Comparison of ENCODE assay signal across 13 cellular contexts in the genomic region with DNA sequence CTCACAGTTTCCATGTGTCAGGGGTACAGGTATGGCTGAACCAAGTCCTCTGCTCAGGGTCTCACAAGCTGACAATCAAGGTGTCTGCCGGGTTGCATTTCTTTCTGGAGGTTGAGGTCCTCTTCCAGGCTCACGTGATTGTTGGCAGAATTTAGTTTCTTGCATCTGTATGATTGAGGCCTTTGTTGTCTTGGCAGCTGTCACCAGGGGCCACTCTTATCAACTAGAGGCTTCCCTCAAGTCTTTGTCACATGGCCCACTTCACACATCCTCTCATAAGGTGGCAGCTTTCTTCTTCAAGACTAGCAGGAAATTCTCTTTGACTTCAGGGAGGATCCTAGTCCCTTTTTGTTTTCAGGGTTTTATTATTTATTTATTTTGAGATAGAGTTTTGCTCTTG. TPM values are rescaled to one million over a fixed set of nuclear protein-coding genes. Genes with fewer than 3 reads are reported as not detected.
A peak's percentile ranks its signal among the peaks of the same experiment; 100 is the strongest.
DNase-seq lines count a peak whose midpoint lies in the region; ATAC-seq and TF ChIP-seq lines count a peak whose summit lies in the region.
"Had no signal": no experiment of that assay in that cellular context is flagged by ENCODE, and none has a peak within 500 bp of the region (broad histone marks: within the 10 kb centered on the region; RNA-seq: fewer than 3 reads in every experiment).

No MANE protein-coding gene starts in this region.

- H4K20me1 ChIP-seq in PC-9 (ENCODE audit: insufficient read depth) (no peaks in the 10 kb centered on the region), neural progenitor cell (ENCODE audit: low read depth) (no peaks in the 10 kb centered on the region)

- H3K36me3 Mint-ChIP-seq in MCF 10A (ENCODE audit: insufficient read depth, unreplicated experiment): no peaks in the 10 kb centered on the region
- H3K36me3 Mint-ChIP-seq in neural progenitor cell: no peaks in the 10 kb centered on the region
- peaks cover 5% of the 10 kb centered on the region for H3K36me3 Mint-ChIP-seq in Calu3 (ENCODE audit: insufficient read depth, unreplicated experiment)

- H2AFZ ChIP-seq in PC-9: no peak overlapping the region
- no peak overlapping the region for H2AFZ ChIP-seq in neural progenitor cell (replicated peaks)

- TF ChIP-seq POLR2A in breast epithelium (IDR thresholded peaks at IDR 0.05): no peak

- no peak overlapping the region for H3K4me2 ChIP-seq in PC-9
- no peak overlapping the region for H3K4me2 ChIP-seq in neural progenitor cell

- no peaks in the 10 kb centered on the region for H3K9me2 ChIP-seq in PC-9 (ENCODE audit: insufficient read depth)

- H3K4me1 ChIP-seq in breast epithelium (peaks cover 2 to 5% of the 10 kb centered on the region in 2 donors), PC-9 (replicated peaks; ENCODE audit: insufficient read depth) (peaks cover 79% of the 10 kb centered on the region), neural progenitor cell (peaks cover 11% of the 10 kb centered on the region), right cardiac atrium (ENCODE audit: control insufficient read depth, insufficient read depth, low read length) (peaks cover 3% of the 10 kb centered on the region)

- H3K79me2 ChIP-seq in PC-9 (ENCODE audit: low read depth) (no peaks in the 10 kb centered on the region), neural progenitor cell (ENCODE audit: low read depth) (no peaks in the 10 kb centered on the region)

- H3F3A ChIP-seq in PC-9 (ENCODE audit: insufficient read depth, low read depth) (peaks cover 52% of the 10 kb centered on the region), neural progenitor cell (ENCODE audit: low read depth) (no peaks in the 10 kb centered on the region)

- no peak for ATAC-seq in right cardiac atrium
- ATAC-seq: body of pancreas, left ventricle myocardium superior had no signal

- no peaks in the 10 kb centered on the region for H3K9me3 ChIP-seq in breast epithelium
- H3K9me3 ChIP-seq in PC-9 (ENCODE audit: insufficient read depth, low read depth): no peaks in the 10 kb centered on the region
- no peaks in the 10 kb centered on the region for H3K9me3 ChIP-seq in neural progenitor cell (ENCODE audit: low read depth)
- H3K9me3 ChIP-seq in right cardiac atrium (ENCODE audit: control insufficient read depth, low read length): no peaks in the 10 kb centered on the region
- H3K9me3 ChIP-seq: body of pancreas had no signal

- H3K27me3 Mint-ChIP-seq in MCF 10A (ENCODE audit: insufficient read depth, unreplicated experiment): no peaks in the 10 kb centered on the region
- H3K27me3 Mint-ChIP-seq in neural progenitor cell (ENCODE audit: insufficient read depth, low read depth): peaks cover 12% of the 10 kb centered on the region
- H3K27me3 Mint-ChIP-seq in Calu3 (ENCODE audit: unreplicated experiment): no peaks in the 10 kb centered on the region

- peak overlapping the region; percentile 94 for H3K27ac Mint-ChIP-seq in MCF 10A (ENCODE audit: low read depth, unreplicated experiment)
- no peak overlapping the region for H3K27ac Mint-ChIP-seq in neural progenitor cell
- no peak overlapping the region for H3K27ac Mint-ChIP-seq in Calu3 (ENCODE audit: unreplicated experiment)

- H3K9ac ChIP-seq in neural progenitor cell: no peak overlapping the region

- H3K4me3 Mint-ChIP-seq in MCF 10A (ENCODE audit: unreplicated experiment) (no peak overlapping the region), neural progenitor cell (no peak overlapping the region), Calu3 (ENCODE audit: low read depth, unreplicated experiment) (no peak overlapping the region)

- DNase-seq in MCF 10A (ENCODE audit: unreplicated experiment) (no peak), breast epithelium (ENCODE audit: low spot score in 2 of 2) (no peak), PC-9 (no peak), posterior vena cava (ENCODE audit: low spot score) (peak; percentile 22), neural progenitor cell (ENCODE audit: low spot score) (no peak), Calu3 (no peak), right cardiac atrium (no peak)
- DNase-seq in activated T-cell treated with anti-CD3 and anti-CD28 coated beads, Interleukin-2, amount 50 U/mL, for 1 hour: peak; percentile 43
- DNase-seq: body of pancreas, left ventricle myocardium superior, NCI-H1694, NCI-H69, SHP77 treated with DMSO at 0.1 percent for 48 hours had no signal

- BruUV-seq in MCF 10A (replicated peaks; lab: Mats Ljungman, UMichigan) (no TSS peak), PC-9 (replicated peaks; lab: Mats Ljungman, UMichigan) (no TSS peak), Calu3 (replicated peaks; lab: Mats Ljungman, UMichigan) (no TSS peak)

- H3K4me1 Mint-ChIP-seq in MCF 10A (ENCODE audit: insufficient read depth, unreplicated experiment): peaks cover 46% of the 10 kb centered on the region
- H3K4me1 Mint-ChIP-seq in neural progenitor cell: peaks cover 31% of the 10 kb centered on the region
- peaks cover 57% of the 10 kb centered on the region for H3K4me1 Mint-ChIP-seq in Calu3 (ENCODE audit: low read depth, unreplicated experiment)

- TF ChIP-seq CTCF in MCF 10A (IDR thresholded peaks at IDR 0.05; ENCODE audit: unreplicated experiment): no peak
- TF ChIP-seq CTCF in breast epithelium (IDR thresholded peaks at IDR 0.05): no peak
- TF ChIP-seq CTCF in PC-9 (conservative IDR thresholded peaks at IDR 0.05): no peak
- TF ChIP-seq CTCF in neural progenitor cell (IDR thresholded peaks at IDR 0.05): no peak
- no peak for TF ChIP-seq CTCF in Calu3 (IDR thresholded peaks at IDR 0.05; ENCODE audit: unreplicated experiment)

- CTCF ChIA-PET in MCF 10A (lab: Yijun Ruan, JAX): interaction anchor here (0.5 to 0.9 kb wide), 3 partner anchors 10 to 48 kb away, joined by 3 to 7 read pairs (median 4); no protein-coding TSS in a partner anchor
- CTCF ChIA-PET in PC-9 (lab: Charles Lee): interaction anchor here (0.6 kb wide), 1 partner anchor 753 kb away, joined by 3 read pairs; no protein-coding TSS in a partner anchor
- CTCF ChIA-PET in Calu3 (lab: Charles Lee): no interaction called here

- H3K9me3 Mint-ChIP-seq in MCF 10A (ENCODE audit: unreplicated experiment) (no peaks in the 10 kb centered on the region), neural progenitor cell (peaks cover 2% of the 10 kb centered on the region), Calu3 (ENCODE audit: low read depth, unreplicated experiment) (peaks cover 3% of the 10 kb centered on the region)

- POLR2A ChIA-PET in MCF 10A (lab: Yijun Ruan, JAX) (interaction anchor here (0.6 to 6.4 kb wide), 7 partner anchors 9 to 161 kb away, joined by 3 to 49 read pairs (median 4); partner anchors contain the start of gene FOS), PC-9 (lab: Charles Lee; ENCODE audit: unreplicated experiment) (interaction anchor here (0.6 kb wide), 1 partner anchor 39 kb away, joined by 7 read pairs; no protein-coding TSS in a partner anchor)

- H3K36me3 ChIP-seq in breast epithelium (no peaks in the 10 kb centered on the region), PC-9 (ENCODE audit: low read depth) (no peaks in the 10 kb centered on the region), neural progenitor cell (no peaks in the 10 kb centered on the region)

- H3K27me3 ChIP-seq in breast epithelium (no peaks in the 10 kb centered on the region), PC-9 (ENCODE audit: insufficient read depth, low read depth) (no peaks in the 10 kb centered on the region), neural progenitor cell (no peaks in the 10 kb centered on the region), right cardiac atrium (ENCODE audit: control insufficient read depth, insufficient read depth) (no peaks in the 10 kb centered on the region)
- H3K27me3 ChIP-seq: body of pancreas had no signal

- H3K4me3 ChIP-seq in breast epithelium (no peak overlapping the region), PC-9 (no peak overlapping the region), neural progenitor cell (no peak overlapping the region), right cardiac atrium (ENCODE audit: low read length) (no peak overlapping the region)
- H3K4me3 ChIP-seq: body of pancreas had no signal

- H3K27ac ChIP-seq in breast epithelium (no peak overlapping the region), PC-9 (peak overlapping the region; percentile 89; the same call in 1 of the 2 replicates), neural progenitor cell (no peak overlapping the region), right cardiac atrium (ENCODE audit: low read length) (no peak overlapping the region)
- H3K27ac ChIP-seq: body of pancreas had no signal

- intact Hi-C loops in MCF 10A (cut with micrococcal nuclease): no loop called here
- intact Hi-C loops in breast epithelium (cut with DNase I; ENCODE audit: low total_unique reads): no loop called here
- intact Hi-C loops in PC-9 (cut with micrococcal nuclease; ENCODE audit: unreplicated experiment): loop anchor here (5.0 kb wide), 1 partner anchor 75 kb away; no protein-coding TSS in a partner anchor
- intact Hi-C loops in posterior vena cava (cut with DNase I): no loop called here
- intact Hi-C loops in Calu3 (cut with micrococcal nuclease; ENCODE audit: unreplicated experiment): loop anchor here (5.0 kb wide), 1 partner anchor 65 kb away; no protein-coding TSS in a partner anchor
- intact Hi-C loops in right cardiac atrium (cut with DNase I): loop anchor here in 2 of 4 donors (10.0 kb wide), 2 partner anchors 48 to 62 kb away; no protein-coding TSS in a partner anchor

- 76% methylated on average over 2 of the region's 2 CpGs for WGBS in right cardiac atrium

RNA-seq across cellular contexts. Expression of gene FOS, which starts 46.0 kb away (rescaled TPM):
- total RNA-seq in MCF 10A (2022) (73.1 and 139 TPM in 2 replicates), breast epithelium (100 to 1,000 TPM; 398 to 629 (median 549) TPM), PC-9 (2021) (84.6 and 154 TPM in 2 replicates), posterior vena cava (100 to 1,000 TPM; 485 to 992 TPM), neural progenitor cell (ENCODE audit: low replicate concordance) (32.9 and 98.6 TPM in 2 replicates), Calu3 (2022) (149 and 183 TPM in 2 replicates), right cardiac atrium (100 to 1,000 TPM in 1 of 4 donors, 10 to 100 TPM in 3; 15.7 to 244 (median 46.3) TPM)
- 144 TPM for polyA plus RNA-seq in right cardiac atrium

RNA-seq across cellular contexts. Expression of gene TMED10, which starts 56.2 kb away (rescaled TPM):
- total RNA-seq in MCF 10A (2022): 454 and 526 TPM in 2 replicates
- total RNA-seq in breast epithelium: 100 to 1,000 TPM; 263 to 443 (median 285) TPM
- total RNA-seq in PC-9 (2021): 709 and 770 TPM in 2 replicates
- total RNA-seq in posterior vena cava: 100 to 1,000 TPM; 259 to 311 TPM
- 176 and 220 TPM in 2 replicates for total RNA-seq in neural progenitor cell (ENCODE audit: low replicate concordance)
- total RNA-seq in Calu3 (2022): 391 and 434 TPM in 2 replicates
- 100 to 1,000 TPM; 246 to 333 (median 297) TPM for total RNA-seq in right cardiac atrium
- 141 TPM for polyA plus RNA-seq in right cardiac atrium

Comparison
In these comparisons a context has a peak if more than half of its experiments do, and no peak if none do; other contexts are left out.
1. DNase-seq: peak in activated T-cell treated with anti-CD3 and anti-CD28 coated beads, Interleukin-2, amount 50 U/mL, for 1 hour (single experiment) and posterior vena cava (single experiment); none in MCF 10A (single experiment), breast epithelium (0 of 2), PC-9 (0 of 2), neural progenitor cell (single experiment), Calu3 (single experiment) and right cardiac atrium (0 of 3).
2. intact Hi-C loops: an anchor here in PC-9 (5.0 kb wide) and Calu3 (5.0 kb wide); none called in MCF 10A, breast epithelium and posterior vena cava.